34 cellular contexts compared by ENCODE assay signal in the genomic region with DNA sequence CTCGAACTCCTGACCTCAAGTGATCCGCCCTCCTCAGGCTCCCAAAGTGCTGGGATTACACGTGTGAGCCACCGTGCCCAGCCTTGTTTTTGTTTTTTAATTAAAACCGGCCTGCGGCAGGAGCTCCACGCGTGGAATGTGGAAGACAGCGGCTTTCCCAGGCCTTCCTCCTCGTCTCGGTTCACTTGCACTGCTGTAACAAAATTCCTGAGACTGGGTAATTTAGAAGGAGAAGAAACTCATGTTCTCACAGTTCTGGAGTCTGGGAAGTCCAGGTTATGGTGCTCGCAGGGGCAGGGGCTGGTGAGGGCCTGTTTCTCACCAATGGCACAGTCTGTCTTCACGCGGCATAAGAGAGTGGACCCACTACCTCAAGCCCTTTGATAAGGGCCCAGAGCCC. TPM values are rescaled to one million over a fixed set of nuclear protein-coding genes. Genes with fewer than 3 reads are reported as not detected.
A peak's percentile ranks its signal among the peaks of the same experiment; 100 is the strongest.
DNase-seq lines count a peak whose midpoint lies in the region; ATAC-seq and TF ChIP-seq lines count a peak whose summit lies in the region.
"Had no signal": no experiment of that assay in that cellular context is flagged by ENCODE, and none has a peak within 500 bp of the region (broad histone marks: within the 10 kb centered on the region; RNA-seq: fewer than 3 reads in every experiment).

No MANE protein-coding gene starts in this region.

- peaks cover 18% of the 10 kb centered on the region for H3K4me1 Mint-ChIP-seq in neural progenitor cell
- H3K4me1 Mint-ChIP-seq in CD14-positive monocyte: peaks cover 3% of the 10 kb centered on the region
- H3K4me1 Mint-ChIP-seq: IgD-negative memory B cell, immature natural killer cell had no signal

- H3K4me2 ChIP-seq in neural progenitor cell: no peak overlapping the region
- H3K4me2 ChIP-seq in mesendoderm (ENCODE audit: low read length): no peak overlapping the region

- H3K9me3 Mint-ChIP-seq in neural progenitor cell (peaks cover 4% of the 10 kb centered on the region), CD14-positive monocyte (peaks cover 0 to 2% (median 0%) of the 10 kb centered on the region in 7 donors)
- H3K9me3 Mint-ChIP-seq: activated T-cell treated with anti-CD3 and anti-CD28 coated beads, Interleukin-2, amount 50 U/mL, for 72 hours; IgD-negative memory B cell; immature natural killer cell; natural killer cell treated with Interleukin-12 subunit alpha and Interleukin-12 subunit beta and Interleukin-15 and Interleukin-18, amount 100 ng/mL, for 72 hours had no signal

- H4K8ac ChIP-seq in mesendoderm (ENCODE audit: low read depth, low read length): no peak overlapping the region

- no peak for TF ChIP-seq EP300 in sigmoid colon (IDR thresholded peaks at IDR 0.05)

- no peak overlapping the region for H3K23ac ChIP-seq in mesendoderm (ENCODE audit: low read length)

- H3K27ac Mint-ChIP-seq in neural progenitor cell: peak overlapping the region; percentile 7
- H3K27ac Mint-ChIP-seq in CD14-positive monocyte: no peak overlapping the region
- H3K27ac Mint-ChIP-seq: activated CD8-positive, alpha-beta memory T cell treated with anti-CD3 and anti-CD28 coated beads, Interleukin-2, amount 10 ng/mL, durations not matched to agents 7 days and 5 days; activated naive CD4-positive, alpha-beta T cell treated with anti-CD3 and anti-CD28 coated beads for 36 hours; activated T-cell treated with anti-CD3 and anti-CD28 coated beads, Interleukin-2, amount 50 U/mL, for 72 hours; IgD-negative memory B cell; immature natural killer cell; natural killer cell treated with Interleukin-12 subunit alpha and Interleukin-12 subunit beta and Interleukin-15 and Interleukin-18, amount 100 ng/mL, for 72 hours had no signal

- H3K79me1 ChIP-seq in mesendoderm (ENCODE audit: low read length): no peaks in the 10 kb centered on the region

- H3K9ac ChIP-seq in neural progenitor cell (no peak overlapping the region), mesendoderm (ENCODE audit: low read length) (no peak overlapping the region)

- H2AK5ac ChIP-seq in mesendoderm (ENCODE audit: low read length): no peak overlapping the region

- H3K4me3 Mint-ChIP-seq in neural progenitor cell (no peak overlapping the region), CD14-positive monocyte (no peak overlapping the region)
- H3K4me3 Mint-ChIP-seq: activated CD8-positive, alpha-beta memory T cell treated with anti-CD3 and anti-CD28 coated beads, Interleukin-2, amount 10 ng/mL, durations not matched to agents 7 days and 5 days; activated naive CD4-positive, alpha-beta T cell treated with anti-CD3 and anti-CD28 coated beads for 36 hours; activated T-cell treated with anti-CD3 and anti-CD28 coated beads, Interleukin-2, amount 50 U/mL, for 72 hours; IgD-negative memory B cell; immature natural killer cell; natural killer cell treated with Interleukin-12 subunit alpha and Interleukin-12 subunit beta and Interleukin-15 and Interleukin-18, amount 100 ng/mL, for 72 hours had no signal

- TF ChIP-seq CTCF in right atrium auricular region (IDR thresholded peaks at IDR 0.05) (no peak), fibroblast of villous mesenchyme (IDR thresholded peaks at IDR 0.05; ENCODE audit: insufficient read depth, low read depth, low read length) (no peak), neural progenitor cell (IDR thresholded peaks at IDR 0.05) (no peak), sigmoid colon (IDR thresholded peaks at IDR 0.05) (no peak), CD14-positive monocyte (IDR thresholded peaks at IDR 0.05) (no peak)

- intact Hi-C loops in Right ventricle myocardium inferior (cut with DNase I) (no loop called here), sigmoid colon (cut with DNase I) (no loop called here), CD14-positive monocyte (cut with micrococcal nuclease) (loop anchor here in 1 of 2 donors (5.0 kb wide), 1 partner anchor 72 kb away; no protein-coding TSS in a partner anchor)

- H3K36me3 ChIP-seq in right atrium auricular region (no peaks in the 10 kb centered on the region), neural progenitor cell (no peaks in the 10 kb centered on the region), sigmoid colon (no peaks in the 10 kb centered on the region), mesendoderm (ENCODE audit: control insufficient read depth, insufficient read depth, low read length) (no peaks in the 10 kb centered on the region)
- H3K36me3 ChIP-seq: BE2C, breast epithelium, right lobe of liver, uterus, WERI-Rb-1 had no signal

- H3K79me2 ChIP-seq in neural progenitor cell (ENCODE audit: low read depth) (no peaks in the 10 kb centered on the region), mesendoderm (ENCODE audit: control insufficient read depth, insufficient read depth, low read length) (no peaks in the 10 kb centered on the region)

- H2BK5ac ChIP-seq in mesendoderm (ENCODE audit: low read length): no peak overlapping the region

- no peak overlapping the region for H3K56ac ChIP-seq in mesendoderm (ENCODE audit: low read length)

- DNase-seq in right atrium auricular region (ENCODE audit: low spot score) (peak; percentile 53), Right ventricle myocardium inferior (ENCODE audit: missing footprints) (no peak), fibroblast of villous mesenchyme (ENCODE audit: low read depth) (peak; percentile 34), neural progenitor cell (ENCODE audit: low spot score) (peak; percentile 38), sigmoid colon (no peak), CD14-positive monocyte (ENCODE audit: low spot score) (no peak), mesendoderm (no peak)
- DNase-seq: activated CD4-positive, alpha-beta T cell treated with anti-CD3 and anti-CD28 coated beads, Interleukin-2, amount 50 U/mL, for 1 hour; activated naive CD4-positive, alpha-beta T cell treated with anti-CD3 and anti-CD28 coated beads for 36 hours; activated T-cell treated with anti-CD3 and anti-CD28 coated beads, Interleukin-2, amount 50 U/mL, for 72 hours; amniotic stem cell; BE2C; DMS153; hypothalamus; immature natural killer cell; NCI-H1105; NCI-H2029; NCI-H526 treated with DMSO at 0.1 percent for 48 hours; SHP77 treated with DMSO at 0.1 percent for 48 hours; stimulated activated naive CD8-positive, alpha-beta T cell treated with anti-CD3 and anti-CD28 coated beads, Interleukin-15, Interleukin-2, amounts not matched to agents 100 U/mL and 50 U/mL, for 24 hours; T-helper 9 cell; WERI-Rb-1 had no signal

- TF ChIP-seq POLR2A in sigmoid colon (IDR thresholded peaks at IDR 0.05): no peak

- H3K27ac ChIP-seq in right atrium auricular region (no peak overlapping the region), neural progenitor cell (no peak overlapping the region), sigmoid colon (no peak overlapping the region), mesendoderm (ENCODE audit: low read depth, low read length) (no peak overlapping the region)
- H3K27ac ChIP-seq: breast epithelium, coronary artery, right lobe of liver, testis, uterus, WERI-Rb-1 had no signal

- WGBS in sigmoid colon, 2 donors: 92 to 93% methylated on average over 14 of the region's 14 CpGs
- no CpG with 5 or more reads among the region's 14 CpGs for WGBS in mesendoderm (ENCODE audit: extremely low coverage, insufficient coverage, low lambda C conversion rate)

- H4K20me1 ChIP-seq in neural progenitor cell (ENCODE audit: low read depth): no peaks in the 10 kb centered on the region

- H3K27me3 ChIP-seq in right atrium auricular region (no peaks in the 10 kb centered on the region), neural progenitor cell (no peaks in the 10 kb centered on the region), sigmoid colon (no peaks in the 10 kb centered on the region), mesendoderm (ENCODE audit: insufficient read depth, low read length, poor library complexity) (no peaks in the 10 kb centered on the region)
- H3K27me3 ChIP-seq: BE2C, breast epithelium, right lobe of liver, testis, uterus had no signal

- H2BK15ac ChIP-seq in mesendoderm (replicated peaks; ENCODE audit: low read depth): no peak overlapping the region

- H4K5ac ChIP-seq in mesendoderm (ENCODE audit: low read length): no peak overlapping the region

- H3K18ac ChIP-seq in mesendoderm (ENCODE audit: low read length): no peak overlapping the region

- H3K9me3 ChIP-seq in right atrium auricular region (no peaks in the 10 kb centered on the region), neural progenitor cell (ENCODE audit: low read depth) (no peaks in the 10 kb centered on the region), sigmoid colon (no peaks in the 10 kb centered on the region)
- H3K9me3 ChIP-seq: BE2C, breast epithelium, mucosa of descending colon, right lobe of liver, testis, uterus had no signal

- no peak overlapping the region for H2BK120ac ChIP-seq in mesendoderm (ENCODE audit: low read depth, low read length)

- H3K27me3 Mint-ChIP-seq in neural progenitor cell (ENCODE audit: insufficient read depth, low read depth): peaks cover 10% of the 10 kb centered on the region
- H3K27me3 Mint-ChIP-seq in CD14-positive monocyte (ENCODE audit: low read depth in 3 of 3): peaks cover 7 to 17% (median 14%) of the 10 kb centered on the region in 3 donors

- peaks cover 4% of the 10 kb centered on the region for H3F3A ChIP-seq in neural progenitor cell (ENCODE audit: low read depth)

- H2AFZ ChIP-seq in neural progenitor cell (replicated peaks): peak overlapping the region; percentile 10

- ATAC-seq in Right ventricle myocardium inferior (no peak), HG02759 (IDR thresholded peaks at IDR 0.05; ENCODE audit: unreplicated experiment) (no peak)
- ATAC-seq: activated T-cell treated with anti-CD3 and anti-CD28 coated beads, Interleukin-2, amount 50 U/mL, for 72 hours; mucosa of descending colon; natural killer cell treated with Interleukin-12 subunit alpha and Interleukin-12 subunit beta and Interleukin-15 and Interleukin-18, amount 100 ng/mL, for 72 hours; right lobe of liver; stimulated activated naive CD8-positive, alpha-beta T cell treated with anti-CD3 and anti-CD28 coated beads, Interleukin-15, Interleukin-2, amounts not matched to agents 100 U/mL and 50 U/mL, for 24 hours had no signal

- peaks cover 0 to 4% of the 10 kb centered on the region in 2 donors for H3K4me1 ChIP-seq in right atrium auricular region
- peaks cover 13% of the 10 kb centered on the region for H3K4me1 ChIP-seq in neural progenitor cell
- H3K4me1 ChIP-seq in sigmoid colon: peaks cover 0 to 5% (median 4%) of the 10 kb centered on the region in 4 donors
- H3K4me1 ChIP-seq in mesendoderm (ENCODE audit: control insufficient read depth, low read depth, low read length): no peaks in the 10 kb centered on the region
- H3K4me1 ChIP-seq: BE2C, breast epithelium had no signal

- H3K4me3 ChIP-seq in right atrium auricular region (no peak overlapping the region), fibroblast of villous mesenchyme (ENCODE audit: low read depth, low read length) (no peak overlapping the region), neural progenitor cell (no peak overlapping the region), sigmoid colon (no peak overlapping the region), mesendoderm (ENCODE audit: low read length) (no peak overlapping the region)
- H3K4me3 ChIP-seq: breast epithelium, coronary artery, mucosa of descending colon, right lobe of liver, testis, uterus had no signal

- H3K36me3 Mint-ChIP-seq in neural progenitor cell (peaks cover 2% of the 10 kb centered on the region), CD14-positive monocyte (no peaks in the 10 kb centered on the region)
- H3K36me3 Mint-ChIP-seq: activated CD8-positive, alpha-beta memory T cell treated with anti-CD3 and anti-CD28 coated beads, Interleukin-2, amount 10 ng/mL, durations not matched to agents 7 days and 5 days; IgD-negative memory B cell; immature natural killer cell; natural killer cell treated with Interleukin-12 subunit alpha and Interleukin-12 subunit beta and Interleukin-15 and Interleukin-18, amount 100 ng/mL, for 72 hours had no signal

- H3K4ac ChIP-seq in mesendoderm (ENCODE audit: low read depth, low read length): no peak overlapping the region

RNA-seq across cellular contexts. Expression of a gene that starts 14.4 kb away (rescaled TPM):
- under 1 TPM in 1 of 2 donors, not detected in 1; 0.90 TPM for total RNA-seq in right atrium auricular region
- not detected for total RNA-seq in Right ventricle myocardium inferior
- under 0.01 TPM in 1 of 2 replicates, not detected in the other for total RNA-seq in fibroblast of villous mesenchyme
- total RNA-seq in neural progenitor cell (ENCODE audit: low replicate concordance): 1.1 TPM in 1 of 2 replicates, not detected in the other
- 1 to 10 TPM in 2 of 4 donors, not detected in 2; 1.4 to 1.8 TPM for total RNA-seq in sigmoid colon
- under 1 TPM in 2 of 3 donors, not detected in 1; 0.17 to 0.60 TPM for polyA plus RNA-seq in sigmoid colon
- polyA plus RNA-seq in CD14-positive monocyte: not detected
- 0.32 TPM for polyA plus RNA-seq in mesendoderm (2013, experiment 1 of 2)
- polyA plus RNA-seq in mesendoderm (2013, experiment 2 of 2): 0.29 TPM
- total RNA-seq: activated CD8-positive, alpha-beta memory T cell treated with anti-CD3 and anti-CD28 coated beads, Interleukin-2, amount 10 ng/mL, durations not matched to agents 7 days and 5 days; activated naive CD4-positive, alpha-beta T cell treated with anti-CD3 and anti-CD28 coated beads for 36 hours; lower leg skin; natural killer cell treated with Interleukin-12 subunit alpha and Interleukin-12 subunit beta and Interleukin-15 and Interleukin-18, amount 100 ng/mL, for 72 hours; right lobe of liver had no signal
- polyA plus RNA-seq: IgD-negative memory B cell, immature natural killer cell had no signal

RNA-seq across cellular contexts. Expression of a gene that starts 44.5 kb away (rescaled TPM):
- total RNA-seq in right atrium auricular region: 1 to 10 TPM in 1 of 2 donors, under 1 TPM in 1; 0.33 to 1.6 TPM
- total RNA-seq in Right ventricle myocardium inferior: 0.41 TPM
- total RNA-seq in fibroblast of villous mesenchyme: 0.32 and 1.3 TPM in 2 replicates
- 15.0 and 33.0 TPM in 2 replicates for total RNA-seq in neural progenitor cell (ENCODE audit: low replicate concordance)
- 10 to 100 TPM; 14.4 to 23.8 (median 16.9) TPM for total RNA-seq in sigmoid colon
- 1 to 10 TPM in 2 of 3 donors, under 1 TPM in 1; 0.46 to 4.2 (median 2.1) TPM for polyA plus RNA-seq in sigmoid colon
- polyA plus RNA-seq in CD14-positive monocyte: under 1 TPM; 0.11 to 0.30 TPM
- polyA plus RNA-seq in mesendoderm (2013, experiment 1 of 2): 1.5 TPM
- polyA plus RNA-seq in mesendoderm (2013, experiment 2 of 2): 1.4 TPM
- total RNA-seq: activated naive CD4-positive, alpha-beta T cell treated with anti-CD3 and anti-CD28 coated beads for 36 hours; natural killer cell treated with Interleukin-12 subunit alpha and Interleukin-12 subunit beta and Interleukin-15 and Interleukin-18, amount 100 ng/mL, for 72 hours had no signal
- polyA plus RNA-seq: fibroblast of lung had no signal

Comparison
In these comparisons a context has a peak if more than half of its experiments do, and no peak if none do; other contexts are left out.
1. DNase-seq: peak in right atrium auricular region (single experiment), fibroblast of villous mesenchyme (single experiment) and neural progenitor cell (single experiment); none in Right ventricle myocardium inferior (single experiment), sigmoid colon (single experiment), CD14-positive monocyte (single experiment) and mesendoderm (single experiment).